In genomic region chr22:50342651-50343540, GRCh38 we compare ENCODE assay signal across 8 cellular contexts. TPM values are rescaled to one million over a fixed set of nuclear protein-coding genes. Genes with fewer than 3 reads are reported as not detected.
DNase-seq lines count a peak whose midpoint lies in the region; ATAC-seq and TF ChIP-seq lines count a peak whose summit lies in the region.

Gene PPP6R2, plus strand, starts transcription at chr22:50343327. Its CDS starts 50,582 bp downstream, at chr22:50393909.

- H4K20me1 ChIP-seq in IMR-90 (ENCODE audit: insufficient read depth, low read length) (peaks cover 24% of the 10 kb centered on the region), SU-DHL-6 (ENCODE audit: low read depth, low read length) (no peaks in the 10 kb centered on the region; the same call in 1 of the 2 replicates)

- H3K79me2 ChIP-seq in SU-DHL-6 (ENCODE audit: insufficient read depth, low read length) = peaks cover 31% of the 10 kb centered on the region

- H3K79me1 ChIP-seq in IMR-90 (ENCODE audit: low read depth in 1 of 2, low read length in 2 of 2) = peaks cover 17 to 47% of the 10 kb centered on the region in 2 experiments

- H3K27ac ChIP-seq in IMR-90 (ENCODE audit: insufficient read depth, low read length) (peak within 1 kb of the TSS; percentile 74), SU-DHL-6 (ENCODE audit: low read depth, low read length) (peak within 1 kb of the TSS; percentile 74), transverse colon (peak within 1 kb of the TSS; percentile 85 to 90 (median 89))

- CTCF ChIA-PET in IMR-90 (lab: Yijun Ruan, JAX) = interaction anchor here (0.6 to 2.2 kb wide), 6 partner anchors 11 to 320 kb away, joined by 3 to 10 read pairs (median 4); partner anchors contain the start of gene HDAC10

- H3K4me2 ChIP-seq in IMR-90 (ENCODE audit: low read depth, low read length) = peak within 1 kb of the TSS; percentile 87
- H3K4me2 ChIP-seq in SU-DHL-6 (ENCODE audit: low read depth, low read length, poor library complexity, severe bottlenecking) = peak within 1 kb of the TSS; percentile 77

- peak within 1 kb of the TSS; percentile 26; the same call in 1 of the 2 replicates for H4K91ac ChIP-seq in IMR-90 (ENCODE audit: insufficient read depth, low read depth, low read length)

- peak within 1 kb of the TSS; percentile 72 for H2BK5ac ChIP-seq in IMR-90 (ENCODE audit: low read depth, low read length, poor library complexity, severe bottlenecking)

- POLR2A ChIA-PET in IMR-90 (lab: Charles Lee; ENCODE audit: unreplicated experiment) = no interaction called here

- no peak for TF ChIP-seq EP300 in transverse colon (IDR thresholded peaks at IDR 0.05; ENCODE audit: low read depth)

- intact Hi-C loops in IMR-90 (cut with micrococcal nuclease) = loop anchor here (1.0 kb wide), 1 partner anchor 91 kb away; no protein-coding TSS in a partner anchor
- intact Hi-C loops in cardiac septum (cut with DNase I) = loop anchor here (1.0 to 2.0 kb wide), 2 partner anchors 67 to 90 kb away; no protein-coding TSS in a partner anchor
- intact Hi-C loops in posterior cingulate gyrus (cut with DNase I) = loop anchor here (1.0 to 10.0 kb wide), 4 partner anchors 16 to 162 kb away; partner anchors contain the start of genes DENND6B, HDAC10, LMF2 and NCAPH2
- intact Hi-C loops in transverse colon (cut with DNase I; ENCODE audit: low total_unique reads) = no loop called here

- peak within 1 kb of the TSS; percentile 38; the same call in 1 of the 2 replicates for H2AK5ac ChIP-seq in IMR-90 (ENCODE audit: low read depth, low read length)

- 1% methylated on average over 42 of the region's 87 CpGs; no CpG with 5 or more reads in 1 of the 2 experiments for WGBS in IMR-90 (ENCODE audit: extremely low coverage in 2 of 2, insufficient read length in 1 of 2), 2 experiments
- WGBS in transverse colon (ENCODE audit: low coverage in 1 of 2), 2 donors = 0% methylated on average over 41 of the region's 87 CpGs; no CpG with 5 or more reads in 1 of the 2 donors

- in situ Hi-C loops in IMR-90 (cut with MboI; ENCODE audit: low sequenced_read_pairs) = no loop called here
- in situ Hi-C loops in transverse colon (cut with MboI; ENCODE audit: low pct_ligation_motif_present in 1 of 4, low pct_unique_long_range_greater_than_20kb in 1 of 4, low sequenced_read_pairs in 3 of 4) = no loop called here

- H2AFZ ChIP-seq in IMR-90 (replicated peaks; ENCODE audit: low read length, poor library complexity) (peak within 1 kb of the TSS; percentile 91), SU-DHL-6 (ENCODE audit: low read depth, low read length, severe bottlenecking) (peak within 1 kb of the TSS; percentile 23)

- no peak for TF ChIP-seq CTCF in IMR-90 (conservative IDR thresholded peaks at IDR 0.05; ENCODE audit: low read depth, low read length)
- no peak for TF ChIP-seq CTCF in SU-DHL-6 (IDR thresholded peaks at IDR 0.05; ENCODE audit: insufficient read depth, low read length, poor library complexity, severe bottlenecking)
- TF ChIP-seq CTCF in transverse colon (IDR thresholded peaks at IDR 0.05) = peak in 3 of 5 experiments; percentile 7 to 54 (median 42)

- no peak for TF ChIP-seq RAD21 in IMR-90 (IDR thresholded peaks at IDR 0.05; ENCODE audit: low read length)

- peak within 1 kb of the TSS; percentile 92 for H3K9ac ChIP-seq in IMR-90 (ENCODE audit: low read depth, low read length)
- H3K9ac ChIP-seq in SU-DHL-6 (ENCODE audit: low read length) = peak within 1 kb of the TSS; percentile 96

- TF ChIP-seq POLR2A in IMR-90 (IDR thresholded peaks at IDR 0.05; ENCODE audit: low read depth, low read length) = peak; percentile 61
- no peak for TF ChIP-seq POLR2A in transverse colon (IDR thresholded peaks at IDR 0.05)

- ATAC-seq in GM21390 (IDR thresholded peaks at IDR 0.05; ENCODE audit: unreplicated experiment) = peak; percentile 61
- ATAC-seq in IMR-90 (ENCODE audit: low read depth) = peak; percentile 89

- no peak within 1 kb of the TSS; the same call in 1 of the 2 replicates for H2BK20ac ChIP-seq in IMR-90 (ENCODE audit: low read depth, low read length)

- H3K4ac ChIP-seq in IMR-90 (ENCODE audit: low read depth, low read length) = peak within 1 kb of the TSS; percentile 81

- H3K9me1 ChIP-seq in IMR-90 (ENCODE audit: insufficient read depth, low read length) = peaks cover 37% of the 10 kb centered on the region

- dilution Hi-C loops in IMR-90 (cut with HindIII; ENCODE audit: low sequenced_read_pairs, unreplicated experiment) = no loop called here

- H3F3A ChIP-seq in SU-DHL-6 (ENCODE audit: insufficient read depth) = peaks cover 42% of the 10 kb centered on the region

- H3K4me3 ChIP-seq in IMR-90 (ENCODE audit: insufficient read depth, low read depth, low read length) (peak within 1 kb of the TSS; percentile 57), SU-DHL-6 (ENCODE audit: insufficient read depth, low read length, poor library complexity, severe bottlenecking) (peak within 1 kb of the TSS; percentile 97), transverse colon (peak within 1 kb of the TSS; percentile 93 to 100 (median 95))

- H2BK120ac ChIP-seq in IMR-90 (ENCODE audit: low read depth, low read length) = 0 out of 2 replicates have a peak within 1 kb of the TSS, but pooled peaks have one; percentile 36

- H3K56ac ChIP-seq in IMR-90 (ENCODE audit: extremely low read depth, insufficient read depth, low read length) = peak within 1 kb of the TSS; percentile 79

- H4K5ac ChIP-seq in IMR-90 (ENCODE audit: low read depth, low read length) = peak within 1 kb of the TSS; percentile 25

- peak within 1 kb of the TSS; percentile 26 for H3K18ac ChIP-seq in IMR-90 (ENCODE audit: low read depth, low read length)

- BruUV-seq in IMR-90 (replicated peaks; lab: Mats Ljungman, UMichigan) = no TSS peak

- DNase-seq in D341Med (ENCODE audit: low spot score) = peak; percentile 98
- DNase-seq in IMR-90 = peak; percentile 35
- DNase-seq in activated naive CD8-positive, alpha-beta T cell treated with anti-CD3 and anti-CD28 coated beads, Interleukin-2, amount 50 U/mL, for 16 hours (ENCODE audit: low read depth, low spot score) = peak; percentile 74
- peak; percentile 94 for DNase-seq in cardiac septum (ENCODE audit: low spot score)
- peak; percentile 67 to 98 (median 84) for DNase-seq in posterior cingulate gyrus
- peak; percentile 88 for DNase-seq in transverse colon

- H2BK15ac ChIP-seq in IMR-90 (ENCODE audit: low read depth, low read length) = no peak within 1 kb of the TSS

- H3K27me3 ChIP-seq in IMR-90 (ENCODE audit: control insufficient read depth, insufficient read depth, low read length) (no peaks in the 10 kb centered on the region), SU-DHL-6 (ENCODE audit: low read length) (no peaks in the 10 kb centered on the region), transverse colon (no peaks in the 10 kb centered on the region)

- peaks cover 3% of the 10 kb centered on the region for H3K36me3 ChIP-seq in IMR-90 (ENCODE audit: control insufficient read depth, insufficient read depth, low read length)
- H3K36me3 ChIP-seq in SU-DHL-6 (ENCODE audit: low read length) = no peaks in the 10 kb centered on the region
- H3K36me3 ChIP-seq in transverse colon = no peaks in the 10 kb centered on the region

- no peaks in the 10 kb centered on the region for H3K9me2 ChIP-seq in SU-DHL-6 (replicated peaks; ENCODE audit: insufficient read depth, low read length)

- H3K4me1 ChIP-seq in IMR-90 (ENCODE audit: control insufficient read depth, insufficient read depth, low read length) (peaks cover 5% of the 10 kb centered on the region; the same call in 1 of the 2 replicates), transverse colon (peaks cover 4 to 26% (median 12%) of the 10 kb centered on the region in 4 donors)

- H4K8ac ChIP-seq in IMR-90 (ENCODE audit: low read depth in 2 of 2, low read length in 2 of 2) = peak within 1 kb of the TSS; percentile 79 to 90

- peak within 1 kb of the TSS; percentile 95 for H2AK9ac ChIP-seq in IMR-90 (replicated peaks; ENCODE audit: low read depth, low read length, poor library complexity)

- H3K9me3 ChIP-seq in IMR-90 (ENCODE audit: control insufficient read depth, insufficient read depth, low read length) (no peaks in the 10 kb centered on the region), SU-DHL-6 (ENCODE audit: insufficient read depth, low read length) (no peaks in the 10 kb centered on the region), transverse colon (no peaks in the 10 kb centered on the region)

- H3K14ac ChIP-seq in IMR-90 (replicated peaks; ENCODE audit: low read depth, low read length) = peak within 1 kb of the TSS; percentile 89

- H3K23ac ChIP-seq in IMR-90 (ENCODE audit: low read depth, low read length) = peak within 1 kb of the TSS; percentile 85

TF ChIP-seq in IMR-90, 13 proteins besides CTCF, POLR2A, EP300 and RAD21:
- TF ChIP-seq MAZ (IDR thresholded peaks at IDR 0.05; ENCODE audit: borderline replicate concordance, low read depth, low read length) (peak; percentile 7; the same call in 1 of the 2 replicates), USF2 (IDR thresholded peaks at IDR 0.05; ENCODE audit: low read depth, low read length) (no peak), RCOR1 (IDR thresholded peaks at IDR 0.05; ENCODE audit: insufficient replicate concordance, low read length) (no peak), BHLHE40 (IDR thresholded peaks at IDR 0.05; ENCODE audit: low read depth, low read length) (no peak), SMC3 (IDR thresholded peaks at IDR 0.05; ENCODE audit: low read depth, low read length) (no peak), MXI1 (IDR thresholded peaks at IDR 0.05; ENCODE audit: borderline replicate concordance, low read depth, low read length) (peak; percentile 28; the same call in 1 of the 2 replicates), CHD1 (IDR thresholded peaks at IDR 0.05; ENCODE audit: low read depth, low read length) (no peak), MAFK (IDR thresholded peaks at IDR 0.05; ENCODE audit: low read depth, low read length) (no peak), NFE2L2 (IDR thresholded peaks at IDR 0.05; ENCODE audit: low read depth, low read length) (no peak)

RNA-seq across cellular contexts. Expression of gene PPP6R2, which starts in this region (rescaled TPM):
- total RNA-seq in IMR-90 (2012; rRNA removed) = 49.4 and 51.6 TPM in 2 replicates
- 46.9 and 49.2 TPM in 2 replicates for polyA plus RNA-seq in IMR-90 (2012; rRNA removed)
- 42.4 and 51.0 TPM in 2 replicates for polyA plus RNA-seq in IMR-90 (2012; cell fraction: cytosol; rRNA removed)
- 130 and 243 TPM in 2 replicates for polyA plus RNA-seq in IMR-90 (2012; cell fraction: nucleus; rRNA removed; ENCODE audit: low replicate concordance)
- 37.1 TPM for total RNA-seq in cardiac septum
- total RNA-seq in transverse colon = 100 to 1,000 TPM in 1 of 4 donors, 10 to 100 TPM in 3; 62.1 to 151 (median 77.8) TPM

Comparison
In these comparisons a context has a peak if more than half of its experiments do, and no peak if none do; other contexts are left out.
1. Peak in every context shown above with its lines: DNase-seq, ATAC-seq, H3K4me3 ChIP-seq and H3K27ac ChIP-seq.
2. DNase-seq: peak in every context shown above with its lines; median percentile 98 in D341Med; 94 in cardiac septum; 88 in transverse colon; 84 in posterior cingulate gyrus; 74 in activated naive CD8-positive, alpha-beta T cell treated with anti-CD3 and anti-CD28 coated beads, Interleukin-2, amount 50 U/mL, for 16 hours; 35 in IMR-90.
3. CTCF ChIP-seq: peak in transverse colon (3 of 5); none in IMR-90 (single experiment) and SU-DHL-6 (single experiment).